ENCODE assay signal across 8 cellular contexts in the genomic region with DNA sequence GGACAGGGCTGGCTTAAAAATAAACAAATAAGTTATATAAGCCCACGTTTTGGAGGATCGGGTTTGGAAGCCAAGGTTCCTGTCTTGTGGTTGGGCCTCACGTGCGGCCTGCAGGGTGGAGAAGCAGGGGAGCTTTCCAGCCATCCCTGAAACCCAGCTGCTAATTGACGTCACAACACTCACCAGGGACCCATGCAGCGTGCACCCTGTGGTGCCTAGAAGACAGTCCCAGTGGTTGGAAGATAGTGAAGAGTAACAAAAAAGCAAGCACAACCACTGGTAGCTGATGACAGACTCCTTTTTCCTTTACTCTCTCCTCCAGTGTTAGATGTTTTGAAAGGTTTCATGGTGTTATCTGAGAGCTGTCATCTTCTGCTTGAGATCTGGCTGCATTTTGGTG.
DNase-seq lines count a peak whose midpoint lies in the region; ATAC-seq and TF ChIP-seq lines count a peak whose summit lies in the region.
"Had no signal": no experiment of that assay in that cellular context is flagged by ENCODE, and none has a peak within 500 bp of the region (broad histone marks: within the 10 kb centered on the region; RNA-seq: fewer than 3 reads in every experiment).

No MANE protein-coding gene starts in this region.

- no peaks in the 10 kb centered on the region for H3K4me1 ChIP-seq in psoas muscle

- ATAC-seq in GM18909 (IDR thresholded peaks at IDR 0.05; ENCODE audit: poor library complexity, unreplicated experiment) (peak; percentile 21), GM21825 (IDR thresholded peaks at IDR 0.05; ENCODE audit: unreplicated experiment) (peak; percentile 11), T-helper 17 cell (no peak), psoas muscle (peak in 1 of 4 donors; percentile 59), HG03442 (IDR thresholded peaks at IDR 0.05; ENCODE audit: unreplicated experiment) (no peak)

- H3K27ac ChIP-seq in psoas muscle, result no peak overlapping the region
- H3K27ac ChIP-seq in coronary artery, result no peak overlapping the region

- peak overlapping the region; percentile 86 for H3K27ac Mint-ChIP-seq in T-helper 17 cell

- peak in 1 of 3 donors; percentile 16 for DNase-seq in T-helper 17 cell
- peak; percentile 21 to 69 for DNase-seq in psoas muscle
- no peak for DNase-seq in coronary artery (ENCODE audit: low spot score)
- no peak for DNase-seq in NCI-H345 treated with DMSO at 0.1 percent for 48 hours (lab: John Stamatoyannopoulos, UW; ENCODE audit: unreplicated experiment)
- DNase-seq: DMS79 treated with DMSO at 0.1 percent for 48 hours had no signal

- no peaks in the 10 kb centered on the region for H3K27me3 ChIP-seq in psoas muscle (ENCODE audit: insufficient read depth in 3 of 3, low read length in 2 of 3)

- no peaks in the 10 kb centered on the region for H3K36me3 ChIP-seq in psoas muscle (ENCODE audit: insufficient read depth in 1 of 2, low read depth in 1 of 2)

- peak overlapping the region; percentile 36 for H3K4me3 Mint-ChIP-seq in T-helper 17 cell

- H3K4me3 ChIP-seq in psoas muscle (no peak overlapping the region), coronary artery (no peak overlapping the region)

- H3K9me3 ChIP-seq in T-helper 17 cell (ENCODE audit: control insufficient read depth, low read length, poor library complexity, severe bottlenecking), result no peaks in the 10 kb centered on the region
- H3K9me3 ChIP-seq in psoas muscle, result no peaks in the 10 kb centered on the region

- TF ChIP-seq CTCF in psoas muscle (IDR thresholded peaks at IDR 0.05), result no peak
- TF ChIP-seq CTCF in coronary artery (IDR thresholded peaks at IDR 0.05), result no peak

- no peaks in the 10 kb centered on the region for H3K27me3 Mint-ChIP-seq in T-helper 17 cell

- H3K36me3 Mint-ChIP-seq in T-helper 17 cell (ENCODE audit: low read depth), result peaks cover 3% of the 10 kb centered on the region

- intact Hi-C loops in psoas muscle (cut with DNase I), result no loop called here

- WGBS in psoas muscle, 3 donors, result 56 to 67% (median 62%) methylated on average over 6 of the region's 6 CpGs

- peaks cover 17% of the 10 kb centered on the region for H3K4me1 Mint-ChIP-seq in T-helper 17 cell

Comparison
In these comparisons a context has a peak if more than half of its experiments do, and no peak if none do; other contexts are left out.
1. ATAC-seq: peak in GM18909 (single experiment) and GM21825 (single experiment); none in T-helper 17 cell (single experiment) and HG03442 (single experiment).
2. DNase-seq: peak in psoas muscle (2 of 2); none in coronary artery (single experiment) and NCI-H345 treated with DMSO at 0.1 percent for 48 hours (single experiment).